In the genomic region with DNA sequence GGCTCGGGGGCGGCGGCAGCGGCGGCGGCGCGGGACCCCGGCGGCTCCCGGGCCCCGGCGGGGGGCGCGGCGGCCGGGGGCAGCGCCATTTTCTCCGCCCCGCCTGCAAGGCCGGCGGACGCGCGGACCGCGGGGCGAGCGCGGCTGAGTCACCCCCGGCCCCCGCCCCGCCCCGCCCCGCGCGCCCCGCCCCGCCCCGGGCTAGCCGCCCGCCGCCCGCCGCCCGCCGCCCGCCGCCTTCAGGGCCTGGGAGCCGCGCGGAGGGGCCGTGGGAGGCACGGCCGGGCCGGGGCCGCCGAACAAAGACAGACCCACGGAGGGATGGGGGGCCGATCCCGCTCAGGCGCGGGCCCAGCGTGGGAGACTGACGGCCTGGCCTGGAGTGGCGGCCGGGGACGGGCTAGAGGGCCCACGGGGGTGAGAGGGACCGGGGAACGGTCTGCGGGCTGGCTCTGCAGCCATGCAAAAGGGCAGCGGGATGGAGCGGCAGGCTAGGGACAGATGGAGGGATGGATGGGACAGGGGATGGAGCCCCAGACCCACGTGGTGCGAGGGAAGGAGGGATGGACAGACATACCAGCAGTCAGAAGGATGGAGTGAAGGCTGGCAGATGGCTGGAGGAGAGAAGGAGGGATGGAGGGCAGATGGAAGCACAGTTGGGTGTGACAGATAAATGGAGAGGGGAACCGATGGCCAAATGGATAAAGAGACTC, we compare ENCODE assay signal across 8 cellular contexts. TPM values are rescaled to one million over a fixed set of nuclear protein-coding genes. Genes with fewer than 3 reads are reported as not detected.
DNase-seq lines count a peak whose midpoint lies in the region; ATAC-seq and TF ChIP-seq lines count a peak whose summit lies in the region.

A gene (minus strand): TSS at position 124 of the 713 bp plus-strand sequence. CDS start 35 bp downstream, at position 89.

- H3K27ac Mint-ChIP-seq in activated T-helper 17 cell treated with anti-CD3 and anti-CD28 coated beads, Interleukin-2, amount 50 U/mL, for 72 hours = peak within 1 kb of the TSS; percentile 94
- H3K27ac Mint-ChIP-seq in neural crest cell (ENCODE audit: unreplicated experiment) = no peak within 1 kb of the TSS

- DNase-seq in COR-L47 (lab: John Stamatoyannopoulos, UW) (peak; percentile 6), NCI-H345 (lab: John Stamatoyannopoulos, UW) (peak; percentile 27), foreskin fibroblast (peak; percentile 16 to 64), neural crest cell (ENCODE audit: low read depth, low spot score) (peak; percentile 23), uterus (peak; percentile 31 to 51), SW480 (ENCODE audit: low spot score) (no peak)

- peak in 1 of 2 donors; percentile 23 for TF ChIP-seq POLR2A in uterus (IDR thresholded peaks at IDR 0.05)

- no peaks in the 10 kb centered on the region for H3K36me3 ChIP-seq in uterus

- TF ChIP-seq CTCF in foreskin fibroblast (IDR thresholded peaks at IDR 0.05; ENCODE audit: low read depth, low read length) = no peak
- no peak for TF ChIP-seq CTCF in neural crest cell (conservative IDR thresholded peaks at IDR 0.05)
- no peak for TF ChIP-seq CTCF in uterus (IDR thresholded peaks at IDR 0.05)

- H3K4me3 Mint-ChIP-seq in activated T-helper 17 cell treated with anti-CD3 and anti-CD28 coated beads, Interleukin-2, amount 50 U/mL, for 72 hours = peak within 1 kb of the TSS; percentile 90
- peak within 1 kb of the TSS; percentile 89 for H3K4me3 Mint-ChIP-seq in neural crest cell

- no peaks in the 10 kb centered on the region for H3K9me3 Mint-ChIP-seq in activated T-helper 17 cell treated with anti-CD3 and anti-CD28 coated beads, Interleukin-2, amount 50 U/mL, for 72 hours
- H3K9me3 Mint-ChIP-seq in neural crest cell = no peaks in the 10 kb centered on the region

- H3K27ac ChIP-seq in uterus = peak within 1 kb of the TSS; percentile 85 to 86

- no peaks in the 10 kb centered on the region for H3K9me3 ChIP-seq in uterus

- H3K4me1 ChIP-seq in uterus = no peaks in the 10 kb centered on the region

- intact Hi-C loops in uterus (cut with DNase I; ENCODE audit: low total_unique reads) = no loop called here

- H3K4me1 Mint-ChIP-seq in activated T-helper 17 cell treated with anti-CD3 and anti-CD28 coated beads, Interleukin-2, amount 50 U/mL, for 72 hours = peaks cover 53% of the 10 kb centered on the region
- H3K4me1 Mint-ChIP-seq in neural crest cell = peaks cover 27% of the 10 kb centered on the region

- ATAC-seq in GM21515 (IDR thresholded peaks at IDR 0.05; ENCODE audit: unreplicated experiment) = peak; percentile 42
- peak; percentile 64 for ATAC-seq in activated T-helper 17 cell treated with anti-CD3 and anti-CD28 coated beads, Interleukin-2, amount 50 U/mL, for 72 hours (replicated peaks)

- H3K27me3 Mint-ChIP-seq in activated T-helper 17 cell treated with anti-CD3 and anti-CD28 coated beads, Interleukin-2, amount 50 U/mL, for 72 hours = no peaks in the 10 kb centered on the region
- peaks cover 58% of the 10 kb centered on the region for H3K27me3 Mint-ChIP-seq in neural crest cell (ENCODE audit: low read depth)

- H3K27me3 ChIP-seq in uterus = no peaks in the 10 kb centered on the region

- peaks cover 9% of the 10 kb centered on the region for H3K36me3 Mint-ChIP-seq in activated T-helper 17 cell treated with anti-CD3 and anti-CD28 coated beads, Interleukin-2, amount 50 U/mL, for 72 hours (ENCODE audit: low read depth)
- H3K36me3 Mint-ChIP-seq in neural crest cell (ENCODE audit: low read depth) = no peaks in the 10 kb centered on the region

- H3K4me3 ChIP-seq in foreskin fibroblast (ENCODE audit: low read depth in 1 of 2, low read length in 2 of 2) (peak within 1 kb of the TSS; percentile 58 to 73), uterus (peak within 1 kb of the TSS; percentile 70 to 88)

RNA-seq across cellular contexts. Expression of the gene that starts here (rescaled TPM):
- 10 to 100 TPM; 25.3 to 27.4 TPM for total RNA-seq in activated T-helper 17 cell treated with anti-CD3 and anti-CD28 coated beads, Interleukin-2, amount 50 U/mL, for 72 hours
- 8.9 TPM in 2 replicates for total RNA-seq in neural crest cell
- total RNA-seq in uterus = 10 to 100 TPM; 12.4 to 52.2 (median 23.0) TPM
